ENCODE assay signal across 14 cellular contexts in genomic region chr7:21943436-21943835, GRCh38. TPM values are rescaled to one million over a fixed set of nuclear protein-coding genes. Genes with fewer than 3 reads are reported as not detected.
DNase-seq lines count a peak whose midpoint lies in the region; ATAC-seq and TF ChIP-seq lines count a peak whose summit lies in the region.
"Had no signal": no experiment of that assay in that cellular context is flagged by ENCODE, and none has a peak within 500 bp of the region (broad histone marks: within the 10 kb centered on the region; RNA-seq: fewer than 3 reads in every experiment).

No MANE protein-coding gene starts in this region.

- no peak for ATAC-seq in HG02571 (IDR thresholded peaks at IDR 0.05; ENCODE audit: unreplicated experiment)
- ATAC-seq: psoas muscle had no signal

- H3K4me3 ChIP-seq in HUES64 (ENCODE audit: low read length): peak overlapping the region; percentile 83; the same call in 1 of the 2 replicates
- no peak overlapping the region for H3K4me3 ChIP-seq in CD8-positive, alpha-beta memory T cell (ENCODE audit: low read length)
- H3K4me3 ChIP-seq: adrenal gland, psoas muscle, SJSA1 had no signal

- no peaks in the 10 kb centered on the region for H3K9me3 Mint-ChIP-seq in activated naive CD8-positive, alpha-beta T cell (ENCODE audit: low read depth)
- H3K9me3 Mint-ChIP-seq in nephron progenitor cell: peaks cover 5% of the 10 kb centered on the region
- no peaks in the 10 kb centered on the region for H3K9me3 Mint-ChIP-seq in CD8-positive, alpha-beta memory T cell

- POLR2A ChIA-PET in CD8-positive, alpha-beta memory T cell (lab: Charles Lee): no interaction called here

- no peaks in the 10 kb centered on the region for H3K36me3 Mint-ChIP-seq in activated naive CD8-positive, alpha-beta T cell
- peaks cover 17% of the 10 kb centered on the region for H3K36me3 Mint-ChIP-seq in nephron progenitor cell (ENCODE audit: low read depth)
- H3K36me3 Mint-ChIP-seq in CD8-positive, alpha-beta memory T cell: peaks cover 0 to 3% (median 0%) of the 10 kb centered on the region in 3 donors

- 87% methylated on average over 4 of the region's 5 CpGs for WGBS in HUES64

- peak overlapping the region; percentile 91 for H3K4me3 Mint-ChIP-seq in activated naive CD8-positive, alpha-beta T cell
- H3K4me3 Mint-ChIP-seq in nephron progenitor cell: peak overlapping the region; percentile 87
- H3K4me3 Mint-ChIP-seq in CD8-positive, alpha-beta memory T cell: no peak overlapping the region

- TF ChIP-seq CTCF in nephron progenitor cell (IDR thresholded peaks at IDR 0.05): no peak

- no peak overlapping the region for H3K9ac ChIP-seq in HUES64 (ENCODE audit: low read depth, low read length)

- CTCF ChIA-PET in CD8-positive, alpha-beta memory T cell (lab: Charles Lee): interaction anchor here (0.9 kb wide), 1 partner anchor 21 kb away, joined by 3 read pairs; no protein-coding TSS in a partner anchor

- no peak overlapping the region for H3K27ac ChIP-seq in HUES64 (ENCODE audit: low read depth, low read length)
- no peak overlapping the region for H3K27ac ChIP-seq in CD8-positive, alpha-beta memory T cell (ENCODE audit: low read depth, low read length)
- H3K27ac ChIP-seq: adrenal gland, psoas muscle, SJSA1 had no signal

- peaks cover 57% of the 10 kb centered on the region for H3K4me1 ChIP-seq in HUES64 (ENCODE audit: insufficient read depth, low read length)
- H3K4me1 ChIP-seq in CD8-positive, alpha-beta memory T cell (ENCODE audit: insufficient read depth, low read length): peaks cover 11% of the 10 kb centered on the region

- H3K4me1 Mint-ChIP-seq in activated naive CD8-positive, alpha-beta T cell (ENCODE audit: low read depth): peaks cover 80% of the 10 kb centered on the region
- H3K4me1 Mint-ChIP-seq in nephron progenitor cell: peaks cover 72% of the 10 kb centered on the region
- peaks cover 5 to 29% (median 21%) of the 10 kb centered on the region in 3 donors for H3K4me1 Mint-ChIP-seq in CD8-positive, alpha-beta memory T cell

- peaks cover 11% of the 10 kb centered on the region for H3K36me3 ChIP-seq in HUES64 (ENCODE audit: insufficient read depth, low read length)
- H3K36me3 ChIP-seq in CD8-positive, alpha-beta memory T cell (ENCODE audit: insufficient read depth, low read length): no peaks in the 10 kb centered on the region
- H3K36me3 ChIP-seq: adrenal gland had no signal

- peaks cover 5% of the 10 kb centered on the region; the same call in 1 of the 2 replicates for H3K27me3 ChIP-seq in HUES64 (ENCODE audit: insufficient read depth, low read length)
- H3K27me3 ChIP-seq in CD8-positive, alpha-beta memory T cell (ENCODE audit: insufficient read depth, low read length, poor library complexity, severe bottlenecking): no peaks in the 10 kb centered on the region
- H3K27me3 ChIP-seq: SJSA1 had no signal

- H3K27ac Mint-ChIP-seq in activated naive CD8-positive, alpha-beta T cell: peak overlapping the region; percentile 48
- H3K27ac Mint-ChIP-seq in nephron progenitor cell: no peak overlapping the region
- H3K27ac Mint-ChIP-seq in CD8-positive, alpha-beta memory T cell: no peak overlapping the region

- H3K9me3 ChIP-seq in HUES64 (ENCODE audit: insufficient read depth, low read depth, low read length): no peaks in the 10 kb centered on the region
- H3K9me3 ChIP-seq in CD8-positive, alpha-beta memory T cell (ENCODE audit: low read length): no peaks in the 10 kb centered on the region
- H3K9me3 ChIP-seq: adrenal gland, psoas muscle, SJSA1 had no signal

- DNase-seq in NCI-H748 (lab: John Stamatoyannopoulos, UW; ENCODE audit: unreplicated experiment) (peak; percentile 20), NCI-H748 treated with DMSO at 0.1 percent for 48 hours (lab: John Stamatoyannopoulos, UW) (no peak), nephron progenitor cell (no peak), NCI-H2029 treated with DMSO at 0.1 percent for 48 hours (lab: John Stamatoyannopoulos, UW) (no peak)
- DNase-seq in CD8-positive, alpha-beta memory T cell: no peak
- DNase-seq: activated CD4-positive, CD25-positive, alpha-beta regulatory T cell treated with anti-CD3 and anti-CD28 coated beads, Interleukin-2, amount 50 U/mL, for 72 hours; adrenal gland; NCI-H446 treated with DMSO at 0.1 percent for 48 hours; psoas muscle; stimulated activated CD4-positive, alpha-beta T cell treated with anti-CD3 and anti-CD28 coated beads, Interleukin-4, amount 100 ng/mL, for 1 hour had no signal

- H3K27me3 Mint-ChIP-seq in activated naive CD8-positive, alpha-beta T cell: no peaks in the 10 kb centered on the region
- H3K27me3 Mint-ChIP-seq in nephron progenitor cell (ENCODE audit: low read depth, poor library complexity): peaks cover 29% of the 10 kb centered on the region
- H3K27me3 Mint-ChIP-seq in CD8-positive, alpha-beta memory T cell: no peaks in the 10 kb centered on the region

RNA-seq across cellular contexts. Expression of gene CDCA7L, which starts 2.3 kb away (rescaled TPM):
- polyA plus RNA-seq in HUES64 (2013, experiment 1 of 2): 73.6 TPM
- 83.2 TPM for polyA plus RNA-seq in HUES64 (2013, experiment 2 of 2)
- total RNA-seq in CD8-positive, alpha-beta memory T cell: 10 to 100 TPM; 75.5 to 75.9 TPM
- polyA plus RNA-seq in CD8-positive, alpha-beta memory T cell: 6.5 TPM

Comparison
In these comparisons a context has a peak if more than half of its experiments do, and no peak if none do; other contexts are left out.
1. H3K4me3 Mint-ChIP-seq: peak in activated naive CD8-positive, alpha-beta T cell (single experiment) and nephron progenitor cell (single experiment); none in CD8-positive, alpha-beta memory T cell (0 of 7).